Comparison of ENCODE assay signal across 28 cellular contexts in genomic region chr16:35636831-35637230, GRCh38.
"Had no signal": no experiment of that assay in that cellular context is flagged by ENCODE, and none has a peak within 500 bp of the region (broad histone marks: within the 10 kb centered on the region; RNA-seq: fewer than 3 reads in every experiment).

No MANE protein-coding gene starts in this region.

- H3K4me3 Mint-ChIP-seq: activated CD4-positive, alpha-beta memory T cell treated with anti-CD3 and anti-CD28 coated beads for 36 hours; activated CD4-positive, alpha-beta T cell treated with anti-CD3 and anti-CD28 coated beads, Interleukin-2, amount 10 ng/mL, durations not matched to agents 7 days and 5 days; activated naive CD8-positive, alpha-beta T cell treated with anti-CD3 and anti-CD28 coated beads, Interleukin-2, amount 50 U/mL, for 24 hours; activated T-cell treated with anti-CD3 and anti-CD28 coated beads, Interleukin-2, amount 50 U/mL, for 4 hours; central memory CD8-positive, alpha-beta T cell; T-cell had no signal

- DNase-seq: activated CD4-positive, alpha-beta memory T cell treated with anti-CD3 and anti-CD28 coated beads for 36 hours; activated CD4-positive, alpha-beta T cell treated with anti-CD3 and anti-CD28 coated beads, Interleukin-2, amount 10 ng/mL, durations not matched to agents 7 days and 5 days; activated CD4-positive, CD25-positive, alpha-beta regulatory T cell; activated CD8-positive, alpha-beta memory T cell treated with anti-CD3 and anti-CD28 coated beads for 24 hours; activated effector memory CD4-positive, alpha-beta T cell treated with anti-CD3 and anti-CD28 coated beads, Interleukin-2, amount 50 U/mL, for 16 hours; activated naive CD4-positive, alpha-beta T cell treated with Interleukin-2 at 50 U/mL for 16 hours; activated naive CD8-positive, alpha-beta T cell treated with anti-CD3 and anti-CD28 coated beads, Interleukin-2, amount 50 U/mL, for 24 hours; activated T-cell treated with anti-CD3 and anti-CD28 coated beads, Interleukin-2, amount 50 U/mL, for 4 hours; amniotic stem cell; body of pancreas; Karpas-422; MM.1S; NCI-H1105 treated with DMSO at 0.1 percent for 48 hours; NCI-H1436 treated with DMSO at 0.1 percent for 48 hours; NCI-H187; NCI-H2081 treated with DMSO at 0.1 percent for 48 hours; NCI-H226; NCI-H526; NCI-H774; PC-3; T-cell; T-helper 2 cell; T1000 had no signal

- H3K27me3 Mint-ChIP-seq: activated CD4-positive, alpha-beta memory T cell treated with anti-CD3 and anti-CD28 coated beads for 36 hours; activated CD4-positive, alpha-beta T cell treated with anti-CD3 and anti-CD28 coated beads, Interleukin-2, amount 10 ng/mL, durations not matched to agents 7 days and 5 days; activated naive CD8-positive, alpha-beta T cell treated with anti-CD3 and anti-CD28 coated beads, Interleukin-2, amount 50 U/mL, for 24 hours; central memory CD8-positive, alpha-beta T cell; T-cell had no signal

- ATAC-seq: activated naive CD4-positive, alpha-beta T cell treated with anti-CD3 and anti-CD28 coated beads, Interleukin-2, amount 50 U/mL, for 72 hours; activated naive CD8-positive, alpha-beta T cell treated with anti-CD3 and anti-CD28 coated beads, Interleukin-2, amount 50 U/mL, for 24 hours; activated T-cell treated with anti-CD3 and anti-CD28 coated beads, Interleukin-2, amount 50 U/mL, for 4 hours; body of pancreas; PC-3; T-cell had no signal

- H3K36me3 Mint-ChIP-seq: activated CD4-positive, alpha-beta memory T cell treated with anti-CD3 and anti-CD28 coated beads for 36 hours; T-cell had no signal

- H3K4me1 ChIP-seq: ascending aorta, body of pancreas had no signal

- H3K36me3 ChIP-seq: ascending aorta had no signal

- H3K9me3 ChIP-seq: ascending aorta, body of pancreas had no signal

- H3K4me1 Mint-ChIP-seq: activated CD4-positive, alpha-beta T cell treated with anti-CD3 and anti-CD28 coated beads, Interleukin-2, amount 10 ng/mL, durations not matched to agents 7 days and 5 days; activated naive CD8-positive, alpha-beta T cell treated with anti-CD3 and anti-CD28 coated beads, Interleukin-2, amount 50 U/mL, for 24 hours; central memory CD8-positive, alpha-beta T cell; T-cell had no signal

- H3K27ac Mint-ChIP-seq: activated CD4-positive, alpha-beta memory T cell treated with anti-CD3 and anti-CD28 coated beads for 36 hours; activated CD4-positive, alpha-beta T cell treated with anti-CD3 and anti-CD28 coated beads, Interleukin-2, amount 10 ng/mL, durations not matched to agents 7 days and 5 days; activated naive CD4-positive, alpha-beta T cell treated with anti-CD3 and anti-CD28 coated beads, Interleukin-2, amount 50 U/mL, for 72 hours; activated naive CD8-positive, alpha-beta T cell treated with anti-CD3 and anti-CD28 coated beads, Interleukin-2, amount 50 U/mL, for 24 hours; T-cell had no signal

- H3K4me3 ChIP-seq: ascending aorta, body of pancreas, SK-N-MC had no signal

- H3K27me3 ChIP-seq: ascending aorta, body of pancreas had no signal

- H3K27ac ChIP-seq: ascending aorta, body of pancreas, SK-N-MC, VCaP had no signal
